20 cellular contexts compared by ENCODE assay signal in the genomic region with DNA sequence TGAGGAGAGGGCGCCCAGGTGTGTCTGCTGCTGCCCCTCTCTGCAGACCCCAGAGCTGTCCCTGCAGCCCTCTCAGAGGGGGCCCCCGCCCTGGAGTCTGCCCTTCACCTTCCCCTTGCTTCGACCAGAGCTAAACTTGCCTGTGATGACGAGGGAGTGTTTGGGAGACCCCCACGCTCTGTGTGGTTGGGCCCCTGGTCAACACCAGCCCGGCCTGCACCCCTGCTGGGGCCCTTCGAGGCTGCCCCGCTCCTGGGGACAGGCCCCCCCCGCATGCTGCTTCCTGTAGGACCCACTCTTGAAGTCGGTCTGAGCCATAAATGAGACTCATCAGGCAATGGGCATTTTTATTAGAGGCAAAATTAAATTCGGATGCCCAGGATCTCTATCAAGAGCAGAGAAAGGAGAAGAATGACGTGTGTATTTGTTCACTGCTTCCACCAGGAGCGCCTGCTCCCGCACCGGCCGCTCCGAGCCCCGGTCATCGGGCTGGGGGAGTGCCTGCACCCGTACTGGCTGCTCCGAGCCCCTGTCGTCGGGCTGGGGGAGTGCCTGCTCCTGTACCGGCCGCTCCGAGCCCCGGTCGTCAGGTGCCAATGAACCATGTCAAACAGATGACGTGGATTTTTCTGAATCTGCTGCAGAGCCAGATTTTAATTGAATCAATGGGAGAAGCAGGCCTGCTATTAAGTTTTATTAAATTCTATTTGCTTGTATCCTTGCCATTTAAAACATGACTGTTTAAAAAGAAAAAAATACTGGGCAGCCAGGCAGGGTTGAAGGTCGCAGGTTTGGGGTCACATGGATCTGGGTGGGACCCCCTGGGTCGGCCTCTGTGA. TPM values are rescaled to one million over a fixed set of nuclear protein-coding genes. Genes with fewer than 3 reads are reported as not detected.
DNase-seq lines count a peak whose midpoint lies in the region; ATAC-seq and TF ChIP-seq lines count a peak whose summit lies in the region.
"Had no signal": no experiment of that assay in that cellular context is flagged by ENCODE, and none has a peak within 500 bp of the region (broad histone marks: within the 10 kb centered on the region; RNA-seq: fewer than 3 reads in every experiment).

No MANE protein-coding gene starts in this region.

- ATAC-seq in SK-N-SH treated with all-trans-retinoic acid at 6 μM for 48 hours (peak; percentile 7; the same call in 1 of the 3 replicates), GM21576 (IDR thresholded peaks at IDR 0.05; ENCODE audit: unreplicated experiment) (no peak)
- ATAC-seq: PC-3 had no signal

- H3K36me3 ChIP-seq in BE2C, result no peaks in the 10 kb centered on the region
- H3K36me3 ChIP-seq in BLaER1 treated with 17β-estradiol and CSF1 and Interleukin-3, amounts not matched to agents 10 nM and 100 nM, result 0 out of 22 replicates have a peak, but pooled peaks cover 0 to 5% (median 0%) of the 10 kb centered on the region in 11 experiments

- H3K27me3 ChIP-seq in BE2C, result peaks cover 98% of the 10 kb centered on the region
- peaks cover 0 to 12% (median 0%) of the 10 kb centered on the region in 11 experiments; a peak in 5 of 22 replicates for H3K27me3 ChIP-seq in BLaER1 treated with 17β-estradiol and CSF1 and Interleukin-3, amounts not matched to agents 10 nM and 100 nM

- DNase-seq in BE2C (peak; percentile 73), left kidney (ENCODE audit: low read depth, low spot score) (peak; percentile 84), GF-D8 (lab: John Stamatoyannopoulos, UW) (no peak), NCI-H82 treated with DMSO at 0.1 percent for 48 hours (lab: John Stamatoyannopoulos, UW; ENCODE audit: unreplicated experiment) (no peak), NCI-H1092 treated with DMSO at 0.1 percent for 48 hours (lab: John Stamatoyannopoulos, UW) (no peak)
- DNase-seq: Calu3; CD8-positive, alpha-beta memory T cell; Karpas-422; MV-4-11; NCI-H1417; NCI-H1694 treated with DMSO at 0.1 percent for 48 hours; NCI-H2081 treated with DMSO at 0.1 percent for 48 hours; NCI-H2171 treated with DMSO at 0.1 percent for 48 hours; NCI-H524 treated with DMSO at 0.1 percent for 48 hours; NCI-H82; PC-3; SHP77 had no signal

- 0 out of 22 replicates have a peak overlapping the region, but pooled peaks of 1 of the 11 experiments have one; percentile 18 for H3K9ac ChIP-seq in BLaER1 treated with 17β-estradiol and CSF1 and Interleukin-3, amounts not matched to agents 10 nM and 100 nM

- TF ChIP-seq CTCF in BE2C (IDR thresholded peaks at IDR 0.05; ENCODE audit: low read depth, low read length), result peak; percentile 24

- no peak overlapping the region for H3K27ac ChIP-seq in BLaER1 treated with 17β-estradiol and CSF1 and Interleukin-3, amounts not matched to agents 10 nM and 100 nM

- peak overlapping the region in 8 of 11 experiments; percentile 94 to 100 (median 96); a peak in 13 of 22 replicates for H3K4me2 ChIP-seq in BLaER1 treated with 17β-estradiol and CSF1 and Interleukin-3, amounts not matched to agents 10 nM and 100 nM

- H3K9me3 ChIP-seq in BE2C, result peaks cover 6% of the 10 kb centered on the region
- peaks cover 11 to 17% (median 14%) of the 10 kb centered on the region in 11 experiments; a peak in 19 of 22 replicates for H3K9me3 ChIP-seq in BLaER1 treated with 17β-estradiol and CSF1 and Interleukin-3, amounts not matched to agents 10 nM and 100 nM (replicated peaks in 1 of 11)

- H4K20me1 ChIP-seq in BLaER1 treated with 17β-estradiol and CSF1 and Interleukin-3, amounts not matched to agents 10 nM and 100 nM, result peaks cover 0 to 10% (median 0%) of the 10 kb centered on the region in 11 experiments; a peak in 7 of 22 replicates

- no peak overlapping the region for H3K4me3 ChIP-seq in BE2C (ENCODE audit: low read depth, low read length)
- no peak overlapping the region for H3K4me3 ChIP-seq in BLaER1 treated with 17β-estradiol and CSF1 and Interleukin-3, amounts not matched to agents 10 nM and 100 nM

- peaks cover 10% of the 10 kb centered on the region for H3K4me1 ChIP-seq in BE2C
- H3K4me1 ChIP-seq in BLaER1 treated with 17β-estradiol and CSF1 and Interleukin-3, amounts not matched to agents 10 nM and 100 nM, result peaks cover 49 to 82% (median 73%) of the 10 kb centered on the region in 10 experiments

TF ChIP-seq in SK-N-SH treated with all-trans-retinoic acid at 6 μM for 48 hours, 23 proteins besides CTCF, POLR2A, EP300 and RAD21:
- TF ChIP-seq ZNF565 (CRISPR knock-in tag; conservative IDR thresholded peaks at IDR 0.05; ENCODE audit: low read depth), result no peak
- peak; percentile 52; the same call in 1 of the 2 replicates for TF ChIP-seq TCF4 (CRISPR knock-in tag; IDR thresholded peaks at IDR 0.05; ENCODE audit: borderline replicate concordance)

RNA-seq across cellular contexts. Expression of gene NOC4L, which starts 47.7 kb away (rescaled TPM):
- 158 TPM for polyA plus RNA-seq in BE2C (2012; ENCODE audit: insufficient read depth, insufficient read length, low read depth)

RNA-seq across cellular contexts. Expression of gene DDX51, which starts 47.8 kb away (rescaled TPM):
- polyA plus RNA-seq in BE2C (2012; ENCODE audit: insufficient read depth, insufficient read length, low read depth), result 118 TPM

Comparison
In these comparisons a context has a peak if more than half of its experiments do, and no peak if none do; other contexts are left out.
1. DNase-seq: peak in BE2C (single experiment) and left kidney (single experiment); none in GF-D8 (single experiment), NCI-H82 treated with DMSO at 0.1 percent for 48 hours (single experiment) and NCI-H1092 treated with DMSO at 0.1 percent for 48 hours (single experiment).